23 cellular contexts compared by ENCODE assay signal in the genomic region with DNA sequence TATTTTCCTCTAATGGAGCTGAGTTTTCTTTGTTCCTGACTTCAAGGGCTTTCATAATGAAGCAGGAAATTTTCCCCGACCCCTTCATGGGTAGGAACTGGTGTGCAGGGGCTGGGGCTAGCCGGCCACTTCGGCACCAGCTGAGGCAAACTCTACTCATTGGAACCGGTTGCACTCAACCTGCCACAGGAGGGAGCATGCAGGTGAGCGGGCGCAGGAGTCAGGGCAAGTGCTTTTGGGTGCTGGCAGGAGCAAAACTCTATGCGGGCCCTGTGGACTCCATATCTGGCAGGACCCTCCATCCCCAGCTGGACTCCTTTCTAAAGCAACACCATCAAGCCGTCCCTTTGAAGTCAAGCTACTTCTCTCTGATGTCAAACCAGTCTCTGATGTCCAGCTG.
DNase-seq lines count a peak whose midpoint lies in the region; ATAC-seq, FAIRE-seq and TF ChIP-seq lines count a peak whose summit lies in the region.
"Had no signal": no experiment of that assay in that cellular context is flagged by ENCODE, and none has a peak within 500 bp of the region (broad histone marks: within the 10 kb centered on the region; RNA-seq: fewer than 3 reads in every experiment).

No MANE protein-coding gene starts in this region.

- FAIRE-seq in bronchial epithelial cell (lab: Jason Lieb, UNC) = no peak
- FAIRE-seq in kidney (lab: Jason Lieb, UNC) = no peak
- FAIRE-seq: A204.1, D721Med, G401.6, GM12878 had no signal

- H3K9me3 ChIP-seq in kidney (ENCODE audit: control insufficient read depth in 1 of 2, low read length in 2 of 2) (peaks cover 0 to 1% of the 10 kb centered on the region in 2 donors), stomach (peaks cover 0 to 26% (median 6%) of the 10 kb centered on the region in 4 donors)
- H3K9me3 ChIP-seq: HAP-1 had no signal

- no peak overlapping the region for H3K4me3 ChIP-seq in GM06990 (replicated peaks; ENCODE audit: low read depth, low read length)
- no peak overlapping the region for H3K4me3 ChIP-seq in LNCaP clone FGC (ENCODE audit: low read depth, low read length)
- no peak overlapping the region for H3K4me3 ChIP-seq in bronchial epithelial cell (ENCODE audit: low read depth, low read length)
- no peak overlapping the region for H3K4me3 ChIP-seq in kidney (ENCODE audit: low read length in 2 of 2)
- no peak overlapping the region for H3K4me3 ChIP-seq in stomach
- H3K4me3 ChIP-seq: BLaER1, GM12878, HAP-1 had no signal

- 64 to 74% (median 70%) methylated on average over 8 of the region's 8 CpGs for WGBS in stomach, 5 donors

- TF ChIP-seq CTCF in GM06990 (IDR thresholded peaks at IDR 0.05; ENCODE audit: insufficient read depth, low read length, poor library complexity, severe bottlenecking) (peak; percentile 2), LNCaP clone FGC (IDR thresholded peaks at IDR 0.05; ENCODE audit: control insufficient read depth, extremely low read depth, insufficient read depth) (peak; percentile 14; the same call in 1 of the 2 replicates), bronchial epithelial cell (IDR thresholded peaks at IDR 0.05; ENCODE audit: insufficient read depth, low read length, severe bottlenecking) (peak; percentile 8), kidney (IDR thresholded peaks at IDR 0.05; ENCODE audit: borderline replicate concordance, extremely low read depth, insufficient read depth) (no peak), mesothelial cell of epicardium (IDR thresholded peaks at IDR 0.05; ENCODE audit: unreplicated experiment) (no peak), stomach (IDR thresholded peaks at IDR 0.05) (no peak)

- intact Hi-C loops in kidney (cut with DNase I) (no loop called here), stomach (cut with DNase I; ENCODE audit: low total_unique reads) (no loop called here)

- H3K4me1 ChIP-seq in kidney (ENCODE audit: control insufficient read depth in 1 of 2, insufficient read depth in 1 of 2, low read depth in 1 of 2, low read length in 2 of 2) (no peaks in the 10 kb centered on the region), stomach (no peaks in the 10 kb centered on the region)
- H3K4me1 ChIP-seq: HAP-1 had no signal

- H3K27ac ChIP-seq in kidney (ENCODE audit: low read depth in 2 of 2, low read length in 2 of 2) (no peak overlapping the region), stomach (no peak overlapping the region)
- H3K27ac ChIP-seq: BLaER1, HL-60 had no signal

- no peak for DNase-seq in GM06990 (ENCODE audit: extremely low read depth, insufficient read length)
- DNase-seq in LNCaP clone FGC (ENCODE audit: low read depth) = no peak
- DNase-seq in bronchial epithelial cell (ENCODE audit: low read depth) = no peak
- DNase-seq in kidney = peak; percentile 39
- no peak for DNase-seq in DMS53 treated with DMSO at 0.1 percent for 48 hours (lab: John Stamatoyannopoulos, UW; ENCODE audit: unreplicated experiment)
- DNase-seq in mesothelial cell of epicardium (ENCODE audit: low spot score in 2 of 2, unreplicated experiment in 2 of 2) = no peak
- no peak for DNase-seq in stomach
- DNase-seq: CD4-positive, alpha-beta T cell; Karpas-422; NCI-H2029; NCI-H446 treated with DMSO at 0.1 percent for 48 hours; NCI-H82; Right ventricle myocardium superior; RPMI8226; T-cell had no signal

- peaks cover 33% of the 10 kb centered on the region for H3K9me3 Mint-ChIP-seq in mesothelial cell of epicardium

- no peak for ATAC-seq in HG02884 (IDR thresholded peaks at IDR 0.05; ENCODE audit: unreplicated experiment)
- ATAC-seq: GM12878, T-cell had no signal

- H3K4me3 Mint-ChIP-seq in mesothelial cell of epicardium = no peak overlapping the region
- H3K4me3 Mint-ChIP-seq: CD4-positive, alpha-beta T cell; T-cell had no signal

- H3K36me3 ChIP-seq in GM06990 (ENCODE audit: control insufficient read depth, insufficient read depth, low read length) (no peaks in the 10 kb centered on the region), bronchial epithelial cell (ENCODE audit: control insufficient read depth, insufficient read depth, low read length) (no peaks in the 10 kb centered on the region), kidney (ENCODE audit: control insufficient read depth in 1 of 2, insufficient read depth in 2 of 2, low read length in 2 of 2) (no peaks in the 10 kb centered on the region), stomach (no peaks in the 10 kb centered on the region)
- H3K36me3 ChIP-seq: BLaER1, HAP-1 had no signal

- peaks cover 2% of the 10 kb centered on the region for H3K36me3 Mint-ChIP-seq in mesothelial cell of epicardium
- H3K36me3 Mint-ChIP-seq: T-cell had no signal

- peaks cover 14% of the 10 kb centered on the region for H3K27me3 Mint-ChIP-seq in mesothelial cell of epicardium (ENCODE audit: low read depth)
- H3K27me3 Mint-ChIP-seq: CD4-positive, alpha-beta T cell; T-cell had no signal

- no peaks in the 10 kb centered on the region for H3K4me1 Mint-ChIP-seq in mesothelial cell of epicardium
- H3K4me1 Mint-ChIP-seq: T-cell had no signal

- H3K9ac ChIP-seq in kidney (ENCODE audit: low read length in 2 of 2) = no peak overlapping the region
- H3K9ac ChIP-seq: BLaER1 had no signal

- H3K27me3 ChIP-seq in GM06990 (replicated peaks; ENCODE audit: control insufficient read depth, insufficient read depth, low read length) = no peaks in the 10 kb centered on the region
- no peaks in the 10 kb centered on the region for H3K27me3 ChIP-seq in bronchial epithelial cell (ENCODE audit: control insufficient read depth, insufficient read depth, low read length)
- no peaks in the 10 kb centered on the region for H3K27me3 ChIP-seq in stomach
- H3K27me3 ChIP-seq: BLaER1 had no signal

- no peak for TF ChIP-seq EP300 in stomach (IDR thresholded peaks at IDR 0.05)

- H3K27ac Mint-ChIP-seq in mesothelial cell of epicardium = no peak overlapping the region
- H3K27ac Mint-ChIP-seq: CD4-positive, alpha-beta T cell; T-cell had no signal

- no peak for TF ChIP-seq POLR2A in stomach (IDR thresholded peaks at IDR 0.05)

Comparison
In these comparisons a context has a peak if more than half of its experiments do, and no peak if none do; other contexts are left out.
1. CTCF ChIP-seq: peak in GM06990 (single experiment), LNCaP clone FGC (single experiment) and bronchial epithelial cell (single experiment); none in kidney (single experiment), mesothelial cell of epicardium (single experiment) and stomach (0 of 7).